ENCODE assay signal across 21 cellular contexts in the genomic region with DNA sequence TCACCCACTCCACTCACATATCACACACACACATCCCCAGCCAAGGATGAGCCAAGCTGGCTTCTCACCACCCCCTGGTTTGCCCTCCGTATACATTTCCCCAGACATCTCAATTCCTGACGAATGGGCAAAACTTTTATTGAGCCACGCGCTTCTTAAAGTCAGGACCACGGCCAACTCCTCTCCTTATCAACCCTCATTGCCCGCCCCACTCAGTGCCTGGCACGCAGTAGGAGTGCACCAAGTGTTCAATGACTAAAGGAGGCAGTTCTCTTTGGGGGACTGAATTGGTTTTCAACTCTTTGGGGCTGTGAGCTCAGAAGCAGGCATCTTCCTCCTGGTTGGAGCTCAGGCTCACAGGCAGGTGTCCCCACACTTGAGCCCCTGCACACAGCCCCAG. TPM values are rescaled to one million over a fixed set of nuclear protein-coding genes. Genes with fewer than 3 reads are reported as not detected.
"Had no signal": no experiment of that assay in that cellular context is flagged by ENCODE, and none has a peak within 500 bp of the region (broad histone marks: within the 10 kb centered on the region; RNA-seq: fewer than 3 reads in every experiment).

No MANE protein-coding gene starts in this region.

- H3K27ac ChIP-seq: brain microvascular endothelial cell, esophagus muscularis mucosa, foreskin keratinocyte, heart right ventricle, right lobe of liver, testis, transverse colon had no signal

- H3K4me1 Mint-ChIP-seq: activated naive CD8-positive, alpha-beta T cell treated with anti-CD3 and anti-CD28 coated beads, Interleukin-2, amount 10 ng/mL, durations not matched to agents 7 days and 5 days; T-helper 17 cell had no signal

- H3K27me3 ChIP-seq: brain microvascular endothelial cell, foreskin keratinocyte, right lobe of liver, testis had no signal

- H3K36me3 Mint-ChIP-seq: activated naive CD8-positive, alpha-beta T cell treated with anti-CD3 and anti-CD28 coated beads, Interleukin-2, amount 10 ng/mL, durations not matched to agents 7 days and 5 days; naive thymus-derived CD8-positive, alpha-beta T cell; WTC11 had no signal

- H3K27ac Mint-ChIP-seq: activated naive CD8-positive, alpha-beta T cell treated with anti-CD3 and anti-CD28 coated beads, Interleukin-2, amount 10 ng/mL, durations not matched to agents 7 days and 5 days; activated T-cell treated with anti-CD3 and anti-CD28 coated beads, Interleukin-2, amount 50 U/mL, for 72 hours; naive thymus-derived CD8-positive, alpha-beta T cell; T-helper 17 cell; WTC11 had no signal

- H3K9me3 Mint-ChIP-seq: activated naive CD8-positive, alpha-beta T cell treated with anti-CD3 and anti-CD28 coated beads, Interleukin-2, amount 10 ng/mL, durations not matched to agents 7 days and 5 days; activated T-cell treated with anti-CD3 and anti-CD28 coated beads, Interleukin-2, amount 50 U/mL, for 72 hours; naive thymus-derived CD8-positive, alpha-beta T cell; WTC11 had no signal

- H3K4me3 Mint-ChIP-seq: activated naive CD8-positive, alpha-beta T cell treated with anti-CD3 and anti-CD28 coated beads, Interleukin-2, amount 10 ng/mL, durations not matched to agents 7 days and 5 days; activated T-cell treated with anti-CD3 and anti-CD28 coated beads, Interleukin-2, amount 50 U/mL, for 72 hours; naive thymus-derived CD8-positive, alpha-beta T cell; T-helper 17 cell; WTC11 had no signal

- H3K9me3 ChIP-seq: esophagus muscularis mucosa, heart right ventricle, right lobe of liver, testis, transverse colon had no signal

- ATAC-seq: activated T-cell treated with anti-CD3 and anti-CD28 coated beads, Interleukin-2, amount 50 U/mL, for 72 hours; naive thymus-derived CD8-positive, alpha-beta T cell; stimulated activated naive CD8-positive, alpha-beta T cell treated with anti-CD3 and anti-CD28 coated beads, Interleukin-15, Interleukin-2, amounts not matched to agents 100 U/mL and 50 U/mL, for 24 hours; T-helper 17 cell had no signal

- H3K36me3 ChIP-seq: brain microvascular endothelial cell, esophagus muscularis mucosa, heart right ventricle, right lobe of liver, transverse colon had no signal

- H3K4me3 ChIP-seq: esophagus muscularis mucosa, heart right ventricle, right lobe of liver, testis, transverse colon had no signal

- H3K4me1 ChIP-seq: esophagus muscularis mucosa, foreskin keratinocyte, right lobe of liver had no signal

RNA-seq across cellular contexts. Expression of a gene that starts 22.5 kb away (rescaled TPM):
- total RNA-seq: activated naive CD8-positive, alpha-beta T cell treated with anti-CD3 and anti-CD28 coated beads, Interleukin-2, amount 10 ng/mL, durations not matched to agents 7 days and 5 days; activated T-cell treated with anti-CD3 and anti-CD28 coated beads, Interleukin-2, amount 50 U/mL, for 72 hours; astrocyte; chondrocyte; esophagus muscularis mucosa; foreskin keratinocyte; glomerular endothelial cell; heart right ventricle; kidney; left colon; lower leg skin; naive thymus-derived CD8-positive, alpha-beta T cell; osteoblast; right lobe of liver; skeletal muscle tissue; T-helper 17 cell; transverse colon; WTC11 had no signal
- polyA plus RNA-seq: foreskin keratinocyte; heart right ventricle; naive thymus-derived CD8-positive, alpha-beta T cell had no signal
